In genomic region chr11:67416416-67417335, GRCh38 we compare ENCODE assay signal across 8 cellular contexts. TPM values are rescaled to one million over a fixed set of nuclear protein-coding genes. Genes with fewer than 3 reads are reported as not detected.
DNase-seq lines count a peak whose midpoint lies in the region; ATAC-seq and TF ChIP-seq lines count a peak whose summit lies in the region.

No MANE protein-coding gene starts in this region.

- no peaks in the 10 kb centered on the region for H3K9me3 ChIP-seq in CD8-positive, alpha-beta memory T cell (ENCODE audit: low read length)
- H3K9me3 ChIP-seq in thyroid gland: no peaks in the 10 kb centered on the region

- H3K27me3 ChIP-seq in CD8-positive, alpha-beta memory T cell (ENCODE audit: insufficient read depth, low read length, poor library complexity, severe bottlenecking): no peaks in the 10 kb centered on the region
- H3K27me3 ChIP-seq in thyroid gland (no peaks in the 10 kb centered on the region), brain microvascular endothelial cell (replicated peaks) (peaks cover 10% of the 10 kb centered on the region)

- peaks cover 80% of the 10 kb centered on the region for H3K4me1 ChIP-seq in CD8-positive, alpha-beta memory T cell (ENCODE audit: insufficient read depth, low read length)
- H3K4me1 ChIP-seq in thyroid gland: peaks cover 16 to 74% of the 10 kb centered on the region in 2 donors

- H3K36me3 ChIP-seq in CD8-positive, alpha-beta memory T cell (ENCODE audit: insufficient read depth, low read length): no peaks in the 10 kb centered on the region
- H3K36me3 ChIP-seq in thyroid gland (no peaks in the 10 kb centered on the region), brain microvascular endothelial cell (replicated peaks) (no peaks in the 10 kb centered on the region)

- 47 to 50% methylated on average over 17 to 21 of the region's 21 CpGs for WGBS in thyroid gland, 2 donors

- H3K27me3 Mint-ChIP-seq in CD8-positive, alpha-beta memory T cell: no peaks in the 10 kb centered on the region
- no peaks in the 10 kb centered on the region for H3K27me3 Mint-ChIP-seq in activated T-cell treated with anti-CD3 and anti-CD28 coated beads, Interleukin-2, amount 50 U/mL, for 4 hours (ENCODE audit: low read depth)
- H3K27me3 Mint-ChIP-seq in immature natural killer cell (ENCODE audit: low read depth in 3 of 3): peaks cover 0 to 15% (median 1%) of the 10 kb centered on the region in 3 donors

- peak overlapping the region; percentile 32 for H3K27ac ChIP-seq in CD8-positive, alpha-beta memory T cell (ENCODE audit: low read depth, low read length)
- H3K27ac ChIP-seq in thyroid gland: peak overlapping the region in 2 of 3 donors; percentile 43 to 75
- H3K27ac ChIP-seq in brain microvascular endothelial cell: no peak overlapping the region

- ATAC-seq in activated T-cell treated with anti-CD3 and anti-CD28 coated beads, Interleukin-2, amount 50 U/mL, for 4 hours: peak; percentile 4 to 10

- H3K4me3 Mint-ChIP-seq in CD8-positive, alpha-beta memory T cell: peak overlapping the region; percentile 74 to 92 (median 87)
- H3K4me3 Mint-ChIP-seq in activated T-cell treated with anti-CD3 and anti-CD28 coated beads, Interleukin-2, amount 50 U/mL, for 4 hours: peak overlapping the region; percentile 74
- peak overlapping the region; percentile 73 to 89 (median 82) for H3K4me3 Mint-ChIP-seq in immature natural killer cell

- H3K9me3 Mint-ChIP-seq in CD8-positive, alpha-beta memory T cell: no peaks in the 10 kb centered on the region
- no peaks in the 10 kb centered on the region for H3K9me3 Mint-ChIP-seq in activated T-cell treated with anti-CD3 and anti-CD28 coated beads, Interleukin-2, amount 50 U/mL, for 4 hours
- no peaks in the 10 kb centered on the region for H3K9me3 Mint-ChIP-seq in immature natural killer cell

- H3K4me3 ChIP-seq in CD8-positive, alpha-beta memory T cell (ENCODE audit: low read length): peak overlapping the region; percentile 43
- H3K4me3 ChIP-seq in thyroid gland (replicated peaks in 1 of 3): no peak overlapping the region
- no peak overlapping the region for H3K4me3 ChIP-seq in brain microvascular endothelial cell (ENCODE audit: low read depth, low read length)

- peak; percentile 70 to 93 (median 84) for DNase-seq in CD8-positive, alpha-beta memory T cell
- DNase-seq in NCI-H2081 treated with DMSO at 0.1 percent for 48 hours (lab: John Stamatoyannopoulos, UW) (peak; percentile 18), immature natural killer cell (peak in 1 of 3 donors; percentile 77), thyroid gland (peak; percentile 68), posterior vena cava (ENCODE audit: low spot score) (no peak), NOMO-1 treated with dmso at 0.1 percent for 144 hours (lab: John Stamatoyannopoulos, UW; ENCODE audit: unreplicated experiment) (no peak), brain microvascular endothelial cell (no peak)
- DNase-seq in activated T-cell treated with anti-CD3 and anti-CD28 coated beads, Interleukin-2, amount 50 U/mL, for 4 hours: peak; percentile 69

- no peaks in the 10 kb centered on the region for H3K36me3 Mint-ChIP-seq in CD8-positive, alpha-beta memory T cell
- no peaks in the 10 kb centered on the region for H3K36me3 Mint-ChIP-seq in activated T-cell treated with anti-CD3 and anti-CD28 coated beads, Interleukin-2, amount 50 U/mL, for 4 hours (ENCODE audit: insufficient read depth)
- H3K36me3 Mint-ChIP-seq in immature natural killer cell: no peaks in the 10 kb centered on the region

- CTCF ChIA-PET in CD8-positive, alpha-beta memory T cell (lab: Charles Lee): interaction anchor here (1.1 to 9.8 kb wide), 5 partner anchors 12 to 59 kb away, joined by 3 to 108 read pairs (median 4); partner anchors contain the start of genes PPP1CA, PTPRCAP, RPS6KB2 and TBC1D10C

- intact Hi-C loops in thyroid gland (cut with DNase I): no loop called here
- intact Hi-C loops in posterior vena cava (cut with DNase I): no loop called here

- POLR2A ChIA-PET in CD8-positive, alpha-beta memory T cell (lab: Charles Lee): interaction anchor here (0.8 to 5.9 kb wide), 9 partner anchors 8 to 91 kb away, joined by 3 to 111 read pairs (median 5); partner anchors contain the start of genes AIP, CDK2AP2, PPP1CA and PTPRCAP

- peak overlapping the region; percentile 87 to 99 (median 94) for H3K27ac Mint-ChIP-seq in CD8-positive, alpha-beta memory T cell
- H3K27ac Mint-ChIP-seq in immature natural killer cell: peak overlapping the region; percentile 62 to 96 (median 88)

- no peak for TF ChIP-seq POLR2A in thyroid gland (IDR thresholded peaks at IDR 0.05)

- in situ Hi-C loops in brain microvascular endothelial cell (cut with HindIII; ENCODE audit: low pct_ligation_motif_present, low sequenced_read_pairs): no loop called here

- TF ChIP-seq CTCF in thyroid gland (IDR thresholded peaks at IDR 0.05): no peak
- TF ChIP-seq CTCF in brain microvascular endothelial cell (IDR thresholded peaks at IDR 0.05; ENCODE audit: low read depth, low read length, missing control alignments): no peak

- peaks cover 62 to 76% (median 70%) of the 10 kb centered on the region in 3 donors for H3K4me1 Mint-ChIP-seq in CD8-positive, alpha-beta memory T cell
- peaks cover 68% of the 10 kb centered on the region for H3K4me1 Mint-ChIP-seq in activated T-cell treated with anti-CD3 and anti-CD28 coated beads, Interleukin-2, amount 50 U/mL, for 4 hours (ENCODE audit: low read depth)
- H3K4me1 Mint-ChIP-seq in immature natural killer cell: peaks cover 76 to 78% of the 10 kb centered on the region in 2 donors

RNA-seq across cellular contexts. Expression of gene CARNS1, which starts 1.2 kb away (rescaled TPM):
- 1 to 10 TPM; 2.0 to 2.7 TPM for total RNA-seq in CD8-positive, alpha-beta memory T cell
- 1.8 TPM for polyA plus RNA-seq in CD8-positive, alpha-beta memory T cell
- 1 to 10 TPM; 1.4 to 2.2 (median 1.5) TPM for total RNA-seq in activated T-cell treated with anti-CD3 and anti-CD28 coated beads, Interleukin-2, amount 50 U/mL, for 4 hours
- polyA plus RNA-seq in immature natural killer cell: 1 to 10 TPM; 1.9 to 3.4 (median 2.7) TPM
- total RNA-seq in thyroid gland (1 to 10 TPM; 3.8 to 9.8 (median 5.9) TPM), posterior vena cava (1 to 10 TPM; 1.4 to 1.6 TPM)

RNA-seq across cellular contexts. Expression of gene RPS6KB2, which starts 11.6 kb away (rescaled TPM):
- 10 to 100 TPM; 86.0 to 88.4 TPM for total RNA-seq in CD8-positive, alpha-beta memory T cell
- 54.0 TPM for polyA plus RNA-seq in CD8-positive, alpha-beta memory T cell
- total RNA-seq in activated T-cell treated with anti-CD3 and anti-CD28 coated beads, Interleukin-2, amount 50 U/mL, for 4 hours: 10 to 100 TPM; 90.3 to 97.2 (median 92.7) TPM
- polyA plus RNA-seq in immature natural killer cell: 10 to 100 TPM; 71.5 to 96.5 (median 74.9) TPM
- 100 to 1,000 TPM in 1 of 4 donors, 10 to 100 TPM in 3; 44.1 to 102 (median 62.2) TPM for total RNA-seq in thyroid gland
- 10 to 100 TPM; 28.9 TPM for total RNA-seq in posterior vena cava

RNA-seq across cellular contexts. Expression of gene TBC1D10C, which starts 12.8 kb away (rescaled TPM):
- 100 to 1,000 TPM; 102 to 105 TPM for total RNA-seq in CD8-positive, alpha-beta memory T cell
- 331 TPM for polyA plus RNA-seq in CD8-positive, alpha-beta memory T cell
- 10 to 100 TPM; 63.5 to 90.1 (median 68.5) TPM for total RNA-seq in activated T-cell treated with anti-CD3 and anti-CD28 coated beads, Interleukin-2, amount 50 U/mL, for 4 hours
- polyA plus RNA-seq in immature natural killer cell: 100 to 1,000 TPM; 396 to 531 (median 451) TPM
- total RNA-seq in thyroid gland (10 to 100 TPM in 2 of 4 donors, 1 to 10 TPM in 2; 8.8 to 16.0 (median 11.6) TPM), posterior vena cava (1 to 10 TPM; 2.9 to 3.4 TPM)

RNA-seq across cellular contexts. Expression of gene PPP1CA, which starts 15.0 kb away (rescaled TPM):
- total RNA-seq in CD8-positive, alpha-beta memory T cell: 100 to 1,000 TPM; 338 to 357 TPM
- polyA plus RNA-seq in CD8-positive, alpha-beta memory T cell: 564 TPM
- 100 to 1,000 TPM; 262 to 265 (median 264) TPM for total RNA-seq in activated T-cell treated with anti-CD3 and anti-CD28 coated beads, Interleukin-2, amount 50 U/mL, for 4 hours
- polyA plus RNA-seq in immature natural killer cell: 1,000 to 10,000 TPM in 1 of 3 donors, 100 to 1,000 TPM in 2; 830 to 1,276 (median 950) TPM
- total RNA-seq in thyroid gland (100 to 1,000 TPM; 164 to 216 (median 191) TPM), posterior vena cava (10 to 100 TPM; 62.1 to 70.6 TPM)

RNA-seq across cellular contexts. Expression of gene PTPRCAP, which starts 20.8 kb away (rescaled TPM):
- total RNA-seq in CD8-positive, alpha-beta memory T cell: 100 to 1,000 TPM; 145 to 163 TPM
- polyA plus RNA-seq in CD8-positive, alpha-beta memory T cell: 1,075 TPM
- total RNA-seq in activated T-cell treated with anti-CD3 and anti-CD28 coated beads, Interleukin-2, amount 50 U/mL, for 4 hours: 100 to 1,000 TPM in 2 of 3 donors, 10 to 100 TPM in 1; 61.5 to 114 (median 108) TPM
- 1,000 to 10,000 TPM; 1,315 to 1,354 (median 1,351) TPM for polyA plus RNA-seq in immature natural killer cell
- total RNA-seq in thyroid gland (1 to 10 TPM; 5.6 to 7.2 (median 6.4) TPM), posterior vena cava (1 to 10 TPM; 2.5 TPM)

Comparison
In these comparisons a context has a peak if more than half of its experiments do, and no peak if none do; other contexts are left out.
1. DNase-seq: peak in CD8-positive, alpha-beta memory T cell (5 of 5), NCI-H2081 treated with DMSO at 0.1 percent for 48 hours (single experiment), activated T-cell treated with anti-CD3 and anti-CD28 coated beads, Interleukin-2, amount 50 U/mL, for 4 hours (single experiment) and thyroid gland (2 of 2); none in posterior vena cava (single experiment), NOMO-1 treated with dmso at 0.1 percent for 144 hours (single experiment) and brain microvascular endothelial cell (single experiment).
2. Peak in every context shown above with its lines, with median percentiles within 50 percentile points of each other: H3K4me3 Mint-ChIP-seq.